16 cellular contexts compared by ENCODE assay signal in genomic region chr9:79651251-79651795, GRCh38.
DNase-seq lines count a peak whose midpoint lies in the region; ATAC-seq, FAIRE-seq and TF ChIP-seq lines count a peak whose summit lies in the region.
"Had no signal": no experiment of that assay in that cellular context is flagged by ENCODE, and none has a peak within 500 bp of the region (broad histone marks: within the 10 kb centered on the region; RNA-seq: fewer than 3 reads in every experiment).

No MANE protein-coding gene starts in this region.

- peaks cover 0 to 13% (median 4%) of the 10 kb centered on the region in 4 donors for H3K4me1 ChIP-seq in esophagus muscularis mucosa

- H3K27me3 Mint-ChIP-seq in T-helper 17 cell, result no peaks in the 10 kb centered on the region
- H3K27me3 Mint-ChIP-seq in naive B cell, result no peaks in the 10 kb centered on the region
- H3K27me3 Mint-ChIP-seq: activated CD4-positive, alpha-beta T cell treated with anti-CD3 and anti-CD28 coated beads, Interleukin-2, amount 10 ng/mL, durations not matched to agents 24 days and 14 days; activated naive CD4-positive, alpha-beta T cell treated with anti-CD3 and anti-CD28 coated beads, Interleukin-2, amount 50 U/mL, for 24 hours; CD4-positive, alpha-beta memory T cell; type B pancreatic cell had no signal

- no peak overlapping the region for H3K4me3 ChIP-seq in esophagus muscularis mucosa
- H3K4me3 ChIP-seq: heart right ventricle, smooth muscle cell had no signal

- 78% methylated on average over 10 of the region's 10 CpGs for WGBS in esophagus muscularis mucosa

- H3K36me3 Mint-ChIP-seq in T-helper 17 cell (ENCODE audit: low read depth) (no peaks in the 10 kb centered on the region), naive B cell (peaks cover 13 to 28% of the 10 kb centered on the region in 2 donors)

- TF ChIP-seq EP300 in esophagus muscularis mucosa (IDR thresholded peaks at IDR 0.05), result no peak

- H3K9me3 ChIP-seq in T-helper 17 cell (ENCODE audit: control insufficient read depth, low read length, poor library complexity, severe bottlenecking), result no peaks in the 10 kb centered on the region
- no peaks in the 10 kb centered on the region for H3K9me3 ChIP-seq in esophagus muscularis mucosa
- H3K9me3 ChIP-seq: heart right ventricle had no signal

- TF ChIP-seq POLR2A in esophagus muscularis mucosa (IDR thresholded peaks at IDR 0.05; ENCODE audit: low read depth), result no peak

- no peak for TF ChIP-seq CTCF in esophagus muscularis mucosa (IDR thresholded peaks at IDR 0.05)

- intact Hi-C loops in esophagus muscularis mucosa (cut with DNase I), result no loop called here

- H3K27ac ChIP-seq in esophagus muscularis mucosa (replicated peaks in 1 of 4), result no peak overlapping the region

- no peak for FAIRE-seq in frontal cortex (lab: Jason Lieb, UNC)
- FAIRE-seq: GM19239 had no signal

- no peaks in the 10 kb centered on the region for H3K27me3 ChIP-seq in esophagus muscularis mucosa
- H3K27me3 ChIP-seq: heart right ventricle had no signal

- no peaks in the 10 kb centered on the region for H3K9me3 Mint-ChIP-seq in naive B cell
- H3K9me3 Mint-ChIP-seq: activated CD4-positive, alpha-beta T cell treated with anti-CD3 and anti-CD28 coated beads, Interleukin-2, amount 10 ng/mL, durations not matched to agents 24 days and 14 days; activated naive CD4-positive, alpha-beta T cell treated with anti-CD3 and anti-CD28 coated beads, Interleukin-2, amount 50 U/mL, for 24 hours; CD4-positive, alpha-beta memory T cell; type B pancreatic cell had no signal

- H3K27ac Mint-ChIP-seq in T-helper 17 cell (peak overlapping the region; percentile 39), naive B cell (peak overlapping the region in 4 of 6 donors; percentile 15 to 79 (median 58))
- H3K27ac Mint-ChIP-seq: activated CD4-positive, alpha-beta T cell treated with anti-CD3 and anti-CD28 coated beads, Interleukin-2, amount 10 ng/mL, durations not matched to agents 24 days and 14 days; activated naive CD4-positive, alpha-beta T cell treated with anti-CD3 and anti-CD28 coated beads, Interleukin-2, amount 50 U/mL, for 24 hours; CD4-positive, alpha-beta memory T cell; type B pancreatic cell had no signal

- H3K4me3 Mint-ChIP-seq in T-helper 17 cell (no peak overlapping the region), naive B cell (no peak overlapping the region)
- H3K4me3 Mint-ChIP-seq: activated CD4-positive, alpha-beta T cell treated with anti-CD3 and anti-CD28 coated beads, Interleukin-2, amount 10 ng/mL, durations not matched to agents 24 days and 14 days; activated naive CD4-positive, alpha-beta T cell treated with anti-CD3 and anti-CD28 coated beads, Interleukin-2, amount 50 U/mL, for 24 hours; CD4-positive, alpha-beta memory T cell; type B pancreatic cell had no signal

- peak; percentile 74 for DNase-seq in GF-D8 (lab: John Stamatoyannopoulos, UW)
- peak; percentile 76 for DNase-seq in NCI-H128 (lab: John Stamatoyannopoulos, UW; ENCODE audit: unreplicated experiment)
- no peak for DNase-seq in T-helper 17 cell
- no peak for DNase-seq in naive B cell
- DNase-seq in esophagus muscularis mucosa (ENCODE audit: extremely low spot score), result no peak
- no peak for DNase-seq in SW480 (ENCODE audit: low spot score)
- no peak for DNase-seq in frontal cortex (ENCODE audit: low spot score in 2 of 2)
- DNase-seq: activated CD4-positive, alpha-beta T cell treated with anti-CD3 and anti-CD28 coated beads, Interleukin-2, amount 10 ng/mL, durations not matched to agents 24 days and 14 days; CD4-positive, alpha-beta memory T cell; heart right ventricle; NCI-H2029 had no signal

- H3K4me1 Mint-ChIP-seq in T-helper 17 cell (peaks cover 4% of the 10 kb centered on the region), naive B cell (peaks cover 3 to 15% (median 12%) of the 10 kb centered on the region in 3 donors)
- H3K4me1 Mint-ChIP-seq: activated CD4-positive, alpha-beta T cell treated with anti-CD3 and anti-CD28 coated beads, Interleukin-2, amount 10 ng/mL, durations not matched to agents 24 days and 14 days had no signal

- ATAC-seq in T-helper 17 cell (no peak), naive B cell (ENCODE audit: low read depth in 2 of 2) (no peak), HG03280 (IDR thresholded peaks at IDR 0.05; ENCODE audit: unreplicated experiment) (no peak)

- H3K36me3 ChIP-seq in esophagus muscularis mucosa, result peaks cover 0 to 8% (median 2%) of the 10 kb centered on the region in 4 donors

Comparison
In these comparisons a context has a peak if more than half of its experiments do, and no peak if none do; other contexts are left out.
1. DNase-seq: peak in GF-D8 (single experiment) and NCI-H128 (single experiment); none in T-helper 17 cell (0 of 3), naive B cell (single experiment), esophagus muscularis mucosa (single experiment), SW480 (single experiment) and frontal cortex (0 of 2).